Comparison of ENCODE assay signal across 17 cellular contexts in the genomic region with DNA sequence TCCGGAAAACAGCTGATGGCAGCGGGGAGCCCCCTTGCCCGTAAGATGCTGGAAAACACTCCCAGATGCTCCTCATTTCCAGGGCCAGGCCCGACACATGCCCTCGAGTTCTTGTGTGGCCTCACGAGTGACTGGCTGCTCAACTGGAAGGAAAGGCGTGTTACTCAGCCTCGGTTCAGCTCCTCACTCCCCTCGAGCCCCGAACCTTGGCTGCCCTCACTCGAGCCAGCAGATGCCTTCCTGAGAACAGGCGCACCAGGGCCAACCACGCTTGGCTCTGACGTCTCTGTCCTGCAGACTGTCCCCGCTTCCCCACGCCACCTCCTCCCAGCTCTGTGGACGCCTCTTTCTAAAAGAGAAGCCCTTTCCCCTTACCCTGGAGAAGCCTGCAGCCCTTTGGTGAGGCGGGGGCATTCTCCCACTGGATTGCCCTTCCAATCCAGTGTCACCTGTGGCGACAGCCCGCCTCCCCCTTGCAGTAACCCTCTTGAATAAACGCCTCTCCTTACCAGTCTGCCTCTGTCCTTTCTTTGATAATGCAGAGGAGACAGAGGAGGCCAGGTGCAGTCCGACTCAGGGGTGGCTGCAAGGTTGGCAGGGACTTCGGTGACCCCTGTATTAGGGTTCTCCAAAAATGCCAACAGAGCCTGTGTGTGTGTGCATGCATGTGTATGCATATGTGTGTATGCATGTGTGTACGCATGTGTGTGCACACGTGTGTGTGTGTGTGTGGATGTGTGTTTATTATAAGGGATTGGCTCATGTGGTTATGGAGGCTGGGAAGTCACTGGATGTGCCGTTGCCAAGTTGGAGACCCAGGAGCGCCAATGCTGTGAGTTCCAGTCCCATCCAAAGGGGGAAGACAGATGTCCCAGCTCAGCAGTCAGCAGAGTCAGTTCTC.
A peak's percentile ranks its signal among the peaks of the same experiment; 100 is the strongest.
DNase-seq lines count a peak whose midpoint lies in the region; ATAC-seq and TF ChIP-seq lines count a peak whose summit lies in the region.
"Had no signal": no experiment of that assay in that cellular context is flagged by ENCODE, and none has a peak within 500 bp of the region (broad histone marks: within the 10 kb centered on the region; RNA-seq: fewer than 3 reads in every experiment).

No MANE protein-coding gene starts in this region.

- intact Hi-C loops in lower lobe of right lung (cut with DNase I) = no loop called here
- intact Hi-C loops in posterior vena cava (cut with DNase I) = no loop called here

- TF ChIP-seq CTCF in WTC11 (IDR thresholded peaks at IDR 0.05) (no peak), glutamatergic neuron (IDR thresholded peaks at IDR 0.05; ENCODE audit: partially characterized antibody, unreplicated experiment) (no peak), lower lobe of right lung (IDR thresholded peaks at IDR 0.05) (no peak)

- ATAC-seq in WTC11 = no peak
- no peak for ATAC-seq in lower lobe of right lung
- ATAC-seq in HG03457 (IDR thresholded peaks at IDR 0.05; ENCODE audit: unreplicated experiment) = no peak
- no peak for ATAC-seq in HG03196 (IDR thresholded peaks at IDR 0.05; ENCODE audit: unreplicated experiment)

- H3K9me3 ChIP-seq in lower lobe of right lung = no peaks in the 10 kb centered on the region

- H3K4me3 ChIP-seq in lower lobe of right lung = no peak overlapping the region

- peaks cover 4% of the 10 kb centered on the region; the same call in 1 of the 2 replicates for H3K27me3 Mint-ChIP-seq in WTC11 (ENCODE audit: low read depth)
- peaks cover 11% of the 10 kb centered on the region for H3K27me3 Mint-ChIP-seq in glutamatergic neuron (ENCODE audit: unreplicated experiment)

- no peak overlapping the region for H3K4me3 Mint-ChIP-seq in WTC11
- no peak overlapping the region for H3K4me3 Mint-ChIP-seq in glutamatergic neuron (ENCODE audit: unreplicated experiment)

- H3K4me1 ChIP-seq in lower lobe of right lung = peaks cover 3% of the 10 kb centered on the region

- DNase-seq in WTC11 (ENCODE audit: low spot score) (no peak), glutamatergic neuron (peak; percentile 10), lower lobe of right lung (peak; percentile 37), posterior vena cava (ENCODE audit: low spot score) (peak; percentile 81), ecto neural progenitor cell (ENCODE audit: low spot score) (no peak), NCI-H187 (lab: John Stamatoyannopoulos, UW) (no peak)
- DNase-seq: ACHN, C1 segment of cervical spinal cord, DMS79 treated with DMSO at 0.1 percent for 48 hours, KBM-7, NCI-H1105 treated with DMSO at 0.1 percent for 48 hours, NCI-H1930, NCI-H226, NCI-H524, NCI-H82 had no signal

- H3K4me1 Mint-ChIP-seq in WTC11 (no peaks in the 10 kb centered on the region), glutamatergic neuron (ENCODE audit: low read depth, unreplicated experiment) (no peaks in the 10 kb centered on the region)

- no peaks in the 10 kb centered on the region for H3K36me3 ChIP-seq in lower lobe of right lung

- no peak overlapping the region for H3K27ac ChIP-seq in lower lobe of right lung

- H3K36me3 Mint-ChIP-seq in WTC11 (peaks cover 11% of the 10 kb centered on the region), glutamatergic neuron (ENCODE audit: unreplicated experiment) (peaks cover 5% of the 10 kb centered on the region)

- H3K9me3 Mint-ChIP-seq in WTC11 = peaks cover 11% of the 10 kb centered on the region
- H3K9me3 Mint-ChIP-seq in glutamatergic neuron (ENCODE audit: unreplicated experiment) = peaks cover 10% of the 10 kb centered on the region

- H3K27ac Mint-ChIP-seq in WTC11 (peak overlapping the region; percentile 78), glutamatergic neuron (ENCODE audit: unreplicated experiment) (no peak overlapping the region)

- H3K27me3 ChIP-seq in lower lobe of right lung (ENCODE audit: low read depth) = no peaks in the 10 kb centered on the region

- POLR2A ChIA-PET in WTC11 (lab: Charles Lee) = no interaction called here

- CTCF ChIA-PET in WTC11 (lab: Charles Lee) = interaction anchor here (1.0 to 1.8 kb wide), 2 partner anchors 38 to 205 kb away, joined by 3 to 6 read pairs; no protein-coding TSS in a partner anchor

TF ChIP-seq in WTC11, 78 proteins besides CTCF, POLR2A, EP300 and RAD21:
- TF ChIP-seq JUN (CRISPR knock-in tag; IDR thresholded peaks at IDR 0.05) = no peak
- TF ChIP-seq, protein P1, sequence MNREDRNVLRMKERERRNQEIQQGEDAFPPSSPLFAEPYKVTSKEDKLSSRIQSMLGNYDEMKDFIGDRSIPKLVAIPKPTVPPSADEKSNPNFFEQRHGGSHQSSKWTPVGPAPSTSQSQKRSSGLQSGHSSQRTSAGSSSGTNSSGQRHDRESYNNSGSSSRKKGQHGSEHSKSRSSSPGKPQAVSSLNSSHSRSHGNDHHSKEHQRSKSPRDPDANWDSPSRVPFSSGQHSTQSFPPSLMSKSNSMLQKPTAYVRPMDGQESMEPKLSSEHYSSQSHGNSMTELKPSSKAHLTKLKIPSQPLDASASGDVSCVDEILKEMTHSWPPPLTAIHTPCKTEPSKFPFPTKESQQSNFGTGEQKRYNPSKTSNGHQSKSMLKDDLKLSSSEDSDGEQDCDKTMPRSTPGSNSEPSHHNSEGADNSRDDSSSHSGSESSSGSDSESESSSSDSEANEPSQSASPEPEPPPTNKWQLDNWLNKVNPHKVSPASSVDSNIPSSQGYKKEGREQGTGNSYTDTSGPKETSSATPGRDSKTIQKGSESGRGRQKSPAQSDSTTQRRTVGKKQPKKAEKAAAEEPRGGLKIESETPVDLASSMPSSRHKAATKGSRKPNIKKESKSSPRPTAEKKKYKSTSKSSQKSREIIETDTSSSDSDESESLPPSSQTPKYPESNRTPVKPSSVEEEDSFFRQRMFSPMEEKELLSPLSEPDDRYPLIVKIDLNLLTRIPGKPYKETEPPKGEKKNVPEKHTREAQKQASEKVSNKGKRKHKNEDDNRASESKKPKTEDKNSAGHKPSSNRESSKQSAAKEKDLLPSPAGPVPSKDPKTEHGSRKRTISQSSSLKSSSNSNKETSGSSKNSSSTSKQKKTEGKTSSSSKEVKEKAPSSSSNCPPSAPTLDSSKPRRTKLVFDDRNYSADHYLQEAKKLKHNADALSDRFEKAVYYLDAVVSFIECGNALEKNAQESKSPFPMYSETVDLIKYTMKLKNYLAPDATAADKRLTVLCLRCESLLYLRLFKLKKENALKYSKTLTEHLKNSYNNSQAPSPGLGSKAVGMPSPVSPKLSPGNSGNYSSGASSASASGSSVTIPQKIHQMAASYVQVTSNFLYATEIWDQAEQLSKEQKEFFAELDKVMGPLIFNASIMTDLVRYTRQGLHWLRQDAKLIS (CRISPR knock-in tag; IDR thresholded peaks at IDR 0.05; ENCODE audit: borderline replicate concordance) = no peak

Comparison
In these comparisons a context has a peak if more than half of its experiments do, and no peak if none do; other contexts are left out.
1. DNase-seq: peak in glutamatergic neuron (single experiment), lower lobe of right lung (single experiment) and posterior vena cava (single experiment); none in WTC11 (single experiment), ecto neural progenitor cell (single experiment) and NCI-H187 (0 of 2).